Comparison of ENCODE assay signal across 19 cellular contexts in genomic region chr1:58573138-58573537, GRCh38. TPM values are rescaled to one million over a fixed set of nuclear protein-coding genes. Genes with fewer than 3 reads are reported as not detected.
DNase-seq lines count a peak whose midpoint lies in the region; ATAC-seq, FAIRE-seq and TF ChIP-seq lines count a peak whose summit lies in the region.
"Had no signal": no experiment of that assay in that cellular context is flagged by ENCODE, and none has a peak within 500 bp of the region (broad histone marks: within the 10 kb centered on the region; RNA-seq: fewer than 3 reads in every experiment).

No MANE protein-coding gene starts in this region.

- TF ChIP-seq CTCF in keratinocyte (optimal IDR thresholded peaks at IDR 0.05 in 1 of 3, IDR thresholded peaks at IDR 0.05 in 1 of 3, conservative IDR thresholded peaks at IDR 0.05 in 1 of 3; ENCODE audit: extremely low read depth in 1 of 3, insufficient read depth in 2 of 3, low read length in 3 of 3) (no peak), suprapubic skin (IDR thresholded peaks at IDR 0.05) (no peak)

- H3K4me1 ChIP-seq in keratinocyte (ENCODE audit: control insufficient read depth, extremely low read depth, insufficient read depth, low read length) (peaks cover 42% of the 10 kb centered on the region), suprapubic skin (peaks cover 46% of the 10 kb centered on the region)

- DNase-seq in T-helper 17 cell (no peak), keratinocyte (ENCODE audit: low read depth, low spot score) (no peak), suprapubic skin (ENCODE audit: low spot score in 2 of 2) (no peak), UCSD-AML1 (lab: John Stamatoyannopoulos, UW; ENCODE audit: unreplicated experiment) (no peak)
- DNase-seq in activated naive CD4-positive, alpha-beta T cell treated with anti-CD3 and anti-CD28 coated beads, Interleukin-2, amount 10 ng/mL, durations not matched to agents 7 days and 5 days, result no peak
- no peak for DNase-seq in effector CD4-positive, alpha-beta T cell
- DNase-seq: cortex of kidney, foreskin melanocyte, NCI-H526 treated with DMSO at 0.1 percent for 48 hours, posterior cingulate gyrus, SHP77 treated with DMSO at 0.1 percent for 48 hours had no signal

- no peak for TF ChIP-seq POLR2A in suprapubic skin (IDR thresholded peaks at IDR 0.05)

- no peaks in the 10 kb centered on the region for H3K36me3 ChIP-seq in keratinocyte (ENCODE audit: control insufficient read depth in 2 of 2, extremely low read depth in 1 of 2, insufficient read depth in 2 of 2, low read length in 2 of 2)
- no peaks in the 10 kb centered on the region for H3K36me3 ChIP-seq in suprapubic skin
- H3K36me3 ChIP-seq: thoracic aorta had no signal

- dilution Hi-C loops in keratinocyte (cut with MboI; ENCODE audit: extremely low pct_ligation_motif_present, low sequenced_read_pairs), result no loop called here

- TF ChIP-seq EP300 in suprapubic skin (IDR thresholded peaks at IDR 0.05), result no peak

- CTCF ChIA-PET in activated naive CD4-positive, alpha-beta T cell treated with anti-CD3 and anti-CD28 coated beads, Interleukin-2, amount 10 ng/mL, durations not matched to agents 7 days and 5 days (lab: Charles Lee), result interaction anchor here (1.3 to 2.6 kb wide), 3 partner anchors 11 to 80 kb away, joined by 3 to 11 read pairs (median 4); no protein-coding TSS in a partner anchor

- 43% methylated on average over 2 of the region's 2 CpGs for WGBS in suprapubic skin

- H3K27ac Mint-ChIP-seq in T-helper 17 cell, result peak overlapping the region; percentile 79
- H3K27ac Mint-ChIP-seq in activated naive CD4-positive, alpha-beta T cell treated with anti-CD3 and anti-CD28 coated beads, Interleukin-2, amount 10 ng/mL, durations not matched to agents 7 days and 5 days, result no peak overlapping the region
- H3K27ac Mint-ChIP-seq: CD4-positive, alpha-beta T cell; natural killer cell treated with Interleukin-12 subunit alpha and Interleukin-12 subunit beta and Interleukin-15 and Interleukin-18, amount 100 ng/mL, for 72 hours; stimulated activated memory B cell treated with anti-CD40 and anti-IgM and Interleukin-4, amounts not matched to agents 10 μg/mL and 1 μg/mL and 100 μg/mL, for 72 hours had no signal

- H3K27ac ChIP-seq in keratinocyte (ENCODE audit: control insufficient read depth, insufficient read depth, low read length) (peak overlapping the region; percentile 90), suprapubic skin (peak overlapping the region; percentile 97)
- H3K27ac ChIP-seq: thoracic aorta had no signal

- H3K4me3 Mint-ChIP-seq in T-helper 17 cell, result no peak overlapping the region
- H3K4me3 Mint-ChIP-seq in activated naive CD4-positive, alpha-beta T cell treated with anti-CD3 and anti-CD28 coated beads, Interleukin-2, amount 10 ng/mL, durations not matched to agents 7 days and 5 days, result no peak overlapping the region
- H3K4me3 Mint-ChIP-seq: CD4-positive, alpha-beta T cell; natural killer cell treated with Interleukin-12 subunit alpha and Interleukin-12 subunit beta and Interleukin-15 and Interleukin-18, amount 100 ng/mL, for 72 hours; stimulated activated memory B cell treated with anti-CD40 and anti-IgM and Interleukin-4, amounts not matched to agents 10 μg/mL and 1 μg/mL and 100 μg/mL, for 72 hours had no signal

- ATAC-seq in GM18868 (IDR thresholded peaks at IDR 0.05; ENCODE audit: unreplicated experiment) (peak; percentile 30), T-helper 17 cell (no peak), GM18498 (IDR thresholded peaks at IDR 0.05; ENCODE audit: unreplicated experiment) (no peak)

- H3K27me3 Mint-ChIP-seq in T-helper 17 cell, result peaks cover 86% of the 10 kb centered on the region
- peaks cover 76% of the 10 kb centered on the region for H3K27me3 Mint-ChIP-seq in activated naive CD4-positive, alpha-beta T cell treated with anti-CD3 and anti-CD28 coated beads, Interleukin-2, amount 10 ng/mL, durations not matched to agents 7 days and 5 days

- H3K4me1 Mint-ChIP-seq in T-helper 17 cell, result peaks cover 24% of the 10 kb centered on the region
- peaks cover 27% of the 10 kb centered on the region for H3K4me1 Mint-ChIP-seq in activated naive CD4-positive, alpha-beta T cell treated with anti-CD3 and anti-CD28 coated beads, Interleukin-2, amount 10 ng/mL, durations not matched to agents 7 days and 5 days

- H3K4me3 ChIP-seq in keratinocyte (ENCODE audit: control insufficient read depth in 2 of 3, extremely low read depth in 1 of 3, insufficient read depth in 2 of 3, low read depth in 1 of 3, low read length in 3 of 3), result peak overlapping the region in 2 of 3 experiments; percentile 51 to 60
- H3K4me3 ChIP-seq in suprapubic skin, result peak overlapping the region; percentile 11
- H3K4me3 ChIP-seq: thoracic aorta had no signal

- peaks cover 34% of the 10 kb centered on the region for H3K79me2 ChIP-seq in keratinocyte (ENCODE audit: control insufficient read depth, insufficient read depth, low read length)

- no peak overlapping the region for H2AFZ ChIP-seq in keratinocyte (ENCODE audit: control insufficient read depth, low read length)

- H4K20me1 ChIP-seq in keratinocyte (ENCODE audit: control insufficient read depth, extremely low read depth, insufficient read depth, low read length), result no peaks in the 10 kb centered on the region

- H3K9me3 ChIP-seq in T-helper 17 cell (ENCODE audit: control insufficient read depth, low read length, poor library complexity, severe bottlenecking), result no peaks in the 10 kb centered on the region
- H3K9me3 ChIP-seq in keratinocyte (ENCODE audit: control insufficient read depth, low read depth, low read length), result no peaks in the 10 kb centered on the region
- H3K9me3 ChIP-seq in suprapubic skin, result no peaks in the 10 kb centered on the region
- H3K9me3 ChIP-seq: thoracic aorta had no signal

- peak overlapping the region; percentile 93 for H3K9ac ChIP-seq in keratinocyte (ENCODE audit: control insufficient read depth, extremely low read depth, insufficient read depth, low read length)

- no peak for FAIRE-seq in keratinocyte (lab: Jason Lieb, UNC)
- FAIRE-seq: HepG2 had no signal

- H3K27me3 ChIP-seq in keratinocyte (ENCODE audit: control insufficient read depth, extremely low read depth, insufficient read depth, low read length) (no peaks in the 10 kb centered on the region), suprapubic skin (peaks cover 21% of the 10 kb centered on the region)

- H3K4me2 ChIP-seq in keratinocyte (ENCODE audit: control insufficient read depth, extremely low read depth, insufficient read depth, low read depth, low read length), result peak overlapping the region; percentile 95

- no peaks in the 10 kb centered on the region for H3K9me3 Mint-ChIP-seq in activated naive CD4-positive, alpha-beta T cell treated with anti-CD3 and anti-CD28 coated beads, Interleukin-2, amount 10 ng/mL, durations not matched to agents 7 days and 5 days
- H3K9me3 Mint-ChIP-seq: CD4-positive, alpha-beta T cell; natural killer cell treated with Interleukin-12 subunit alpha and Interleukin-12 subunit beta and Interleukin-15 and Interleukin-18, amount 100 ng/mL, for 72 hours had no signal

- H3K36me3 Mint-ChIP-seq in T-helper 17 cell (ENCODE audit: low read depth), result peaks cover 16% of the 10 kb centered on the region
- no peaks in the 10 kb centered on the region for H3K36me3 Mint-ChIP-seq in activated naive CD4-positive, alpha-beta T cell treated with anti-CD3 and anti-CD28 coated beads, Interleukin-2, amount 10 ng/mL, durations not matched to agents 7 days and 5 days
- H3K36me3 Mint-ChIP-seq: stimulated activated memory B cell treated with anti-CD40 and anti-IgM and Interleukin-4, amounts not matched to agents 10 μg/mL and 1 μg/mL and 100 μg/mL, for 72 hours had no signal

- H3K9me1 ChIP-seq in keratinocyte (ENCODE audit: control insufficient read depth, extremely low read depth, insufficient read depth, low read length), result no peaks in the 10 kb centered on the region

RNA-seq across cellular contexts. Expression of gene TACSTD2, which starts 3.9 kb away (rescaled TPM):
- total RNA-seq in T-helper 17 cell (under 1 TPM in 1 of 2 donors, not detected in 1; 0.23 TPM), suprapubic skin (100 to 1,000 TPM; 151 to 724 (median 511) TPM)
- polyA plus RNA-seq in keratinocyte, result 241 to 382 TPM (median 335 TPM) in 3 replicates
- 430 TPM for polyA plus RNA-seq in keratinocyte (2011; ENCODE audit: low read depth)
- 209 and 270 TPM in 2 replicates for polyA plus RNA-seq in keratinocyte (2011; cell fraction: cytosol; rRNA removed)
- 885 and 985 TPM in 2 replicates for polyA plus RNA-seq in keratinocyte (2011; cell fraction: nucleus; rRNA removed)
- 282 and 1,276 TPM in 2 replicates for polyA plus RNA-seq in keratinocyte (2012; ENCODE audit: low replicate concordance)
- polyA minus RNA-seq in keratinocyte, result 91.7 to 136 TPM (median 110 TPM) in 3 replicates
- polyA minus RNA-seq in keratinocyte (2011; cell fraction: cytosol; rRNA and poly(A)+ RNA removed), result 428 TPM
- 574 and 697 TPM in 2 replicates for polyA minus RNA-seq in keratinocyte (2011; cell fraction: nucleus; rRNA and poly(A)+ RNA removed)
- total RNA-seq: HepG2; natural killer cell treated with Interleukin-12 subunit alpha and Interleukin-12 subunit beta and Interleukin-15 and Interleukin-18, amount 100 ng/mL, for 72 hours; OCI-LY7 had no signal
- polyA plus RNA-seq: HepG2 had no signal

RNA-seq across cellular contexts. Expression of gene OMA1, which starts 26.6 kb away (rescaled TPM):
- total RNA-seq in T-helper 17 cell (10 to 100 TPM; 27.1 to 29.8 TPM), suprapubic skin (10 to 100 TPM; 17.9 to 31.5 (median 27.8) TPM)
- 10.1 to 16.3 TPM (median 13.1 TPM) in 3 replicates for polyA plus RNA-seq in keratinocyte
- polyA plus RNA-seq in keratinocyte (2011; ENCODE audit: low read depth), result 34.3 TPM
- polyA plus RNA-seq in keratinocyte (2011; cell fraction: cytosol; rRNA removed), result 5.8 and 11.8 TPM in 2 replicates
- 17.9 and 25.5 TPM in 2 replicates for polyA plus RNA-seq in keratinocyte (2011; cell fraction: nucleus; rRNA removed)
- polyA plus RNA-seq in keratinocyte (2012; ENCODE audit: low replicate concordance), result 10.3 and 15.3 TPM in 2 replicates
- 2.5 to 12.6 TPM (median 7.6 TPM) in 3 replicates for polyA minus RNA-seq in keratinocyte
- polyA minus RNA-seq in keratinocyte (2011; cell fraction: cytosol; rRNA and poly(A)+ RNA removed), result 17.8 TPM
- 7.6 and 11.2 TPM in 2 replicates for polyA minus RNA-seq in keratinocyte (2011; cell fraction: nucleus; rRNA and poly(A)+ RNA removed)

Comparison
In these comparisons a context has a peak if more than half of its experiments do, and no peak if none do; other contexts are left out.
1. RNA of gene TACSTD2, which starts 3.9 kb away (total RNA-seq): 151 to 724 TPM in suprapubic skin; 0.23 TPM in T-helper 17 cell; every median in the first group is over 100 times any median in the second.